18 cellular contexts compared by ENCODE assay signal in genomic region chr14:89678715-89679220, GRCh38.
"Had no signal": no experiment of that assay in that cellular context is flagged by ENCODE, and none has a peak within 500 bp of the region (broad histone marks: within the 10 kb centered on the region; RNA-seq: fewer than 3 reads in every experiment).

No MANE protein-coding gene starts in this region.

- H3K4me2 ChIP-seq: neural progenitor cell had no signal

- H3K36me3 ChIP-seq: esophagus squamous epithelium, neural progenitor cell, sigmoid colon, transverse colon, vagina had no signal

- DNase-seq: activated CD4-positive, alpha-beta memory T cell treated with anti-CD3 and anti-CD28 coated beads for 36 hours; activated CD4-positive, alpha-beta T cell treated with anti-CD3 and anti-CD28 coated beads for 48 hours; activated naive CD4-positive, alpha-beta T cell treated with Interleukin-2 at 50 U/mL for 16 hours; activated T-cell treated with anti-CD3 and anti-CD28 coated beads, Interleukin-2, amount 50 U/mL, for 48 hours; aorta; endodermal cell; esophagus squamous epithelium; hippocampal formation; naive B cell; posterior cingulate gyrus; sigmoid colon; stimulated activated CD4-positive, alpha-beta T cell treated with anti-CD3 and anti-CD28 coated beads, Interleukin-2, amount 100 ng/mL, for 48 hours; stimulated activated CD8-positive, alpha-beta memory T cell treated with anti-CD3 and anti-CD28 coated beads, Interleukin-4, amount 100 ng/mL, for 48 hours; stimulated activated naive B cell treated with anti-CD40 and anti-IgM and Interleukin-4, amounts not matched to agents 10 μg/mL and 1 μg/mL and 100 μg/mL, for 72 hours; transverse colon had no signal

- H3K27me3 ChIP-seq: esophagus squamous epithelium, neural progenitor cell, sigmoid colon, transverse colon, vagina had no signal

- ATAC-seq: stimulated activated naive B cell treated with anti-CD40 and anti-IgM and Interleukin-4, amounts not matched to agents 10 μg/mL and 1 μg/mL and 100 μg/mL, for 72 hours had no signal

- H3K9me3 ChIP-seq: sigmoid colon, transverse colon, vagina had no signal

- H3K4me1 ChIP-seq: neural progenitor cell, sigmoid colon, vagina had no signal

- H2AFZ ChIP-seq: neural progenitor cell had no signal

- H3K27ac ChIP-seq: coronary artery, esophagus squamous epithelium, neural progenitor cell, sigmoid colon, transverse colon, vagina had no signal

- H3K9ac ChIP-seq: neural progenitor cell had no signal

- H3K4me3 ChIP-seq: coronary artery, esophagus squamous epithelium, neural progenitor cell, sigmoid colon, transverse colon, vagina had no signal
